Comparison of ENCODE assay signal across 1 cellular context in genomic region chr5:100840364-100840763, GRCh38.
TF ChIP-seq lines count a peak whose summit lies in the region.

No MANE protein-coding gene starts in this region.

TF ChIP-seq in GM12878, 131 proteins besides CTCF, POLR2A, EP300 and RAD21 (continued from another document):
- TF ChIP-seq, protein P1, sequence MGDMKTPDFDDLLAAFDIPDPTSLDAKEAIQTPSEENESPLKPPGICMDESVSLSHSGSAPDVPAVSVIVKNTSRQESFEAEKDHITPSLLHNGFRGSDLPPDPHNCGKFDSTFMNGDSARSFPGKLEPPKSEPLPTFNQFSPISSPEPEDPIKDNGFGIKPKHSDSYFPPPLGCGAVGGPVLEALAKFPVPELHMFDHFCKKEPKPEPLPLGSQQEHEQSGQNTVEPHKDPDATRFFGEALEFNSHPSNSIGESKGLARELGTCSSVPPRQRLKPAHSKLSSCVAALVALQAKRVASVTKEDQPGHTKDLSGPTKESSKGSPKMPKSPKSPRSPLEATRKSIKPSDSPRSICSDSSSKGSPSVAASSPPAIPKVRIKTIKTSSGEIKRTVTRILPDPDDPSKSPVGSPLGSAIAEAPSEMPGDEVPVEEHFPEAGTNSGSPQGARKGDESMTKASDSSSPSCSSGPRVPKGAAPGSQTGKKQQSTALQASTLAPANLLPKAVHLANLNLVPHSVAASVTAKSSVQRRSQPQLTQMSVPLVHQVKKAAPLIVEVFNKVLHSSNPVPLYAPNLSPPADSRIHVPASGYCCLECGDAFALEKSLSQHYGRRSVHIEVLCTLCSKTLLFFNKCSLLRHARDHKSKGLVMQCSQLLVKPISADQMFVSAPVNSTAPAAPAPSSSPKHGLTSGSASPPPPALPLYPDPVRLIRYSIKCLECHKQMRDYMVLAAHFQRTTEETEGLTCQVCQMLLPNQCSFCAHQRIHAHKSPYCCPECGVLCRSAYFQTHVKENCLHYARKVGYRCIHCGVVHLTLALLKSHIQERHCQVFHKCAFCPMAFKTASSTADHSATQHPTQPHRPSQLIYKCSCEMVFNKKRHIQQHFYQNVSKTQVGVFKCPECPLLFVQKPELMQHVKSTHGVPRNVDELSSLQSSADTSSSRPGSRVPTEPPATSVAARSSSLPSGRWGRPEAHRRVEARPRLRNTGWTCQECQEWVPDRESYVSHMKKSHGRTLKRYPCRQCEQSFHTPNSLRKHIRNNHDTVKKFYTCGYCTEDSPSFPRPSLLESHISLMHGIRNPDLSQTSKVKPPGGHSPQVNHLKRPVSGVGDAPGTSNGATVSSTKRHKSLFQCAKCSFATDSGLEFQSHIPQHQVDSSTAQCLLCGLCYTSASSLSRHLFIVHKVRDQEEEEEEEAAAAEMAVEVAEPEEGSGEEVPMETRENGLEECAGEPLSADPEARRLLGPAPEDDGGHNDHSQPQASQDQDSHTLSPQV (IDR thresholded peaks at IDR 0.05) = peak; percentile 78; the same call in 1 of the 2 replicates
- no peak for TF ChIP-seq BMI1 (IDR thresholded peaks at IDR 0.05; ENCODE audit: borderline replicate concordance)
- TF ChIP-seq RBBP5 (conservative IDR thresholded peaks at IDR 0.05) = no peak
- no peak for TF ChIP-seq ZBTB33 (IDR thresholded peaks at IDR 0.05)
- TF ChIP-seq ATF7 (IDR thresholded peaks at IDR 0.05; ENCODE audit: low read depth) = peak; percentile 81
- TF ChIP-seq DPF2 (IDR thresholded peaks at IDR 0.05) = peak; percentile 70
- 0 out of 2 replicates have a peak, but pooled peaks have one; percentile 13 for TF ChIP-seq PAX5 (IDR thresholded peaks at IDR 0.05; ENCODE audit: borderline replicate concordance, low read depth, low read length)
- TF ChIP-seq RCOR1 (conservative IDR thresholded peaks at IDR 0.05; ENCODE audit: low read depth, low read length) = no peak
- TF ChIP-seq, protein P2, sequence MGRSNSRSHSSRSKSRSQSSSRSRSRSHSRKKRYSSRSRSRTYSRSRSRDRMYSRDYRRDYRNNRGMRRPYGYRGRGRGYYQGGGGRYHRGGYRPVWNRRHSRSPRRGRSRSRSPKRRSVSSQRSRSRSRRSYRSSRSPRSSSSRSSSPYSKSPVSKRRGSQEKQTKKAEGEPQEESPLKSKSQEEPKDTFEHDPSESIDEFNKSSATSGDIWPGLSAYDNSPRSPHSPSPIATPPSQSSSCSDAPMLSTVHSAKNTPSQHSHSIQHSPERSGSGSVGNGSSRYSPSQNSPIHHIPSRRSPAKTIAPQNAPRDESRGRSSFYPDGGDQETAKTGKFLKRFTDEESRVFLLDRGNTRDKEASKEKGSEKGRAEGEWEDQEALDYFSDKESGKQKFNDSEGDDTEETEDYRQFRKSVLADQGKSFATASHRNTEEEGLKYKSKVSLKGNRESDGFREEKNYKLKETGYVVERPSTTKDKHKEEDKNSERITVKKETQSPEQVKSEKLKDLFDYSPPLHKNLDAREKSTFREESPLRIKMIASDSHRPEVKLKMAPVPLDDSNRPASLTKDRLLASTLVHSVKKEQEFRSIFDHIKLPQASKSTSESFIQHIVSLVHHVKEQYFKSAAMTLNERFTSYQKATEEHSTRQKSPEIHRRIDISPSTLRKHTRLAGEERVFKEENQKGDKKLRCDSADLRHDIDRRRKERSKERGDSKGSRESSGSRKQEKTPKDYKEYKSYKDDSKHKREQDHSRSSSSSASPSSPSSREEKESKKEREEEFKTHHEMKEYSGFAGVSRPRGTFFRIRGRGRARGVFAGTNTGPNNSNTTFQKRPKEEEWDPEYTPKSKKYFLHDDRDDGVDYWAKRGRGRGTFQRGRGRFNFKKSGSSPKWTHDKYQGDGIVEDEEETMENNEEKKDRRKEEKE (IDR thresholded peaks at IDR 0.05) = no peak
- TF ChIP-seq IRF4 (IDR thresholded peaks at IDR 0.05; ENCODE audit: low read depth, low read length) = 0 out of 2 replicates have a peak, but pooled peaks have one; percentile 41
- TF ChIP-seq IKZF2 (IDR thresholded peaks at IDR 0.05) = peak; percentile 82 to 87
- no peak for TF ChIP-seq TAF1 (IDR thresholded peaks at IDR 0.05; ENCODE audit: borderline replicate concordance, low read depth, low read length)
- no peak for TF ChIP-seq JUND (IDR thresholded peaks at IDR 0.05; ENCODE audit: low read depth, low read length)
- TF ChIP-seq JUNB (IDR thresholded peaks at IDR 0.05) = peak; percentile 88
- TF ChIP-seq TARDBP (IDR thresholded peaks at IDR 0.05; ENCODE audit: borderline replicate concordance) = no peak
- TF ChIP-seq ZNF207 (IDR thresholded peaks at IDR 0.05; ENCODE audit: borderline replicate concordance) = no peak
- TF ChIP-seq CBFB (IDR thresholded peaks at IDR 0.05; ENCODE audit: low read depth) = no peak
- TF ChIP-seq MYB (IDR thresholded peaks at IDR 0.05; ENCODE audit: borderline replicate concordance, low read depth, low read length) = no peak
- TF ChIP-seq FOS (IDR thresholded peaks at IDR 0.05; ENCODE audit: borderline replicate concordance, extremely low read depth, insufficient read length) = no peak
- no peak for TF ChIP-seq NRF1 (conservative IDR thresholded peaks at IDR 0.05; ENCODE audit: low read depth, low read length)
- TF ChIP-seq POLR2AphosphoS5 (IDR thresholded peaks at IDR 0.05; ENCODE audit: low read length) = no peak
- no peak for TF ChIP-seq MEF2A (IDR thresholded peaks at IDR 0.05; ENCODE audit: insufficient read depth, low read depth, low read length)
- peak; percentile 45; the same call in 1 of the 2 replicates for TF ChIP-seq BACH1 (IDR thresholded peaks at IDR 0.05; ENCODE audit: borderline replicate concordance)
- TF ChIP-seq ZBED1 (IDR thresholded peaks at IDR 0.05; ENCODE audit: borderline replicate concordance) = peak; percentile 76
- no peak for TF ChIP-seq GATAD2B (conservative IDR thresholded peaks at IDR 0.05; ENCODE audit: low read depth)
- no peak for TF ChIP-seq E4F1 (IDR thresholded peaks at IDR 0.05; ENCODE audit: borderline replicate concordance, partially characterized antibody)
- no peak for TF ChIP-seq TCF7 (IDR thresholded peaks at IDR 0.05; ENCODE audit: borderline replicate concordance)
- TF ChIP-seq ZSCAN29 (IDR thresholded peaks at IDR 0.05) = no peak
- TF ChIP-seq ZNF622 (IDR thresholded peaks at IDR 0.05) = no peak
- TF ChIP-seq HDGF (IDR thresholded peaks at IDR 0.05) = no peak
- TF ChIP-seq EED (IDR thresholded peaks at IDR 0.05; ENCODE audit: low read depth) = peak; percentile 82
- TF ChIP-seq, protein P3, sequence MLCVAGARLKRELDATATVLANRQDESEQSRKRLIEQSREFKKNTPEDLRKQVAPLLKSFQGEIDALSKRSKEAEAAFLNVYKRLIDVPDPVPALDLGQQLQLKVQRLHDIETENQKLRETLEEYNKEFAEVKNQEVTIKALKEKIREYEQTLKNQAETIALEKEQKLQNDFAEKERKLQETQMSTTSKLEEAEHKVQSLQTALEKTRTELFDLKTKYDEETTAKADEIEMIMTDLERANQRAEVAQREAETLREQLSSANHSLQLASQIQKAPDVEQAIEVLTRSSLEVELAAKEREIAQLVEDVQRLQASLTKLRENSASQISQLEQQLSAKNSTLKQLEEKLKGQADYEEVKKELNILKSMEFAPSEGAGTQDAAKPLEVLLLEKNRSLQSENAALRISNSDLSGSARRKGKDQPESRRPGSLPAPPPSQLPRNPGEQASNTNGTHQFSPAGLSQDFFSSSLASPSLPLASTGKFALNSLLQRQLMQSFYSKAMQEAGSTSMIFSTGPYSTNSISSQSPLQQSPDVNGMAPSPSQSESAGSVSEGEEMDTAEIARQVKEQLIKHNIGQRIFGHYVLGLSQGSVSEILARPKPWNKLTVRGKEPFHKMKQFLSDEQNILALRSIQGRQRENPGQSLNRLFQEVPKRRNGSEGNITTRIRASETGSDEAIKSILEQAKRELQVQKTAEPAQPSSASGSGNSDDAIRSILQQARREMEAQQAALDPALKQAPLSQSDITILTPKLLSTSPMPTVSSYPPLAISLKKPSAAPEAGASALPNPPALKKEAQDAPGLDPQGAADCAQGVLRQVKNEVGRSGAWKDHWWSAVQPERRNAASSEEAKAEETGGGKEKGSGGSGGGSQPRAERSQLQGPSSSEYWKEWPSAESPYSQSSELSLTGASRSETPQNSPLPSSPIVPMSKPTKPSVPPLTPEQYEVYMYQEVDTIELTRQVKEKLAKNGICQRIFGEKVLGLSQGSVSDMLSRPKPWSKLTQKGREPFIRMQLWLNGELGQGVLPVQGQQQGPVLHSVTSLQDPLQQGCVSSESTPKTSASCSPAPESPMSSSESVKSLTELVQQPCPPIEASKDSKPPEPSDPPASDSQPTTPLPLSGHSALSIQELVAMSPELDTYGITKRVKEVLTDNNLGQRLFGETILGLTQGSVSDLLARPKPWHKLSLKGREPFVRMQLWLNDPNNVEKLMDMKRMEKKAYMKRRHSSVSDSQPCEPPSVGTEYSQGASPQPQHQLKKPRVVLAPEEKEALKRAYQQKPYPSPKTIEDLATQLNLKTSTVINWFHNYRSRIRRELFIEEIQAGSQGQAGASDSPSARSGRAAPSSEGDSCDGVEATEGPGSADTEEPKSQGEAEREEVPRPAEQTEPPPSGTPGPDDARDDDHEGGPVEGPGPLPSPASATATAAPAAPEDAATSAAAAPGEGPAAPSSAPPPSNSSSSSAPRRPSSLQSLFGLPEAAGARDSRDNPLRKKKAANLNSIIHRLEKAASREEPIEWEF (IDR thresholded peaks at IDR 0.05; ENCODE audit: insufficient replicate concordance, low read depth, low read length) = no peak
- TF ChIP-seq, protein P4, sequence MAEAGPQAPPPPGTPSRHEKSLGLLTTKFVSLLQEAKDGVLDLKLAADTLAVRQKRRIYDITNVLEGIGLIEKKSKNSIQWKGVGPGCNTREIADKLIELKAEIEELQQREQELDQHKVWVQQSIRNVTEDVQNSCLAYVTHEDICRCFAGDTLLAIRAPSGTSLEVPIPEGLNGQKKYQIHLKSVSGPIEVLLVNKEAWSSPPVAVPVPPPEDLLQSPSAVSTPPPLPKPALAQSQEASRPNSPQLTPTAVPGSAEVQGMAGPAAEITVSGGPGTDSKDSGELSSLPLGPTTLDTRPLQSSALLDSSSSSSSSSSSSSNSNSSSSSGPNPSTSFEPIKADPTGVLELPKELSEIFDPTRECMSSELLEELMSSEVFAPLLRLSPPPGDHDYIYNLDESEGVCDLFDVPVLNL (IDR thresholded peaks at IDR 0.05; ENCODE audit: low read depth, low read length) = no peak
- TF ChIP-seq, protein P5, sequence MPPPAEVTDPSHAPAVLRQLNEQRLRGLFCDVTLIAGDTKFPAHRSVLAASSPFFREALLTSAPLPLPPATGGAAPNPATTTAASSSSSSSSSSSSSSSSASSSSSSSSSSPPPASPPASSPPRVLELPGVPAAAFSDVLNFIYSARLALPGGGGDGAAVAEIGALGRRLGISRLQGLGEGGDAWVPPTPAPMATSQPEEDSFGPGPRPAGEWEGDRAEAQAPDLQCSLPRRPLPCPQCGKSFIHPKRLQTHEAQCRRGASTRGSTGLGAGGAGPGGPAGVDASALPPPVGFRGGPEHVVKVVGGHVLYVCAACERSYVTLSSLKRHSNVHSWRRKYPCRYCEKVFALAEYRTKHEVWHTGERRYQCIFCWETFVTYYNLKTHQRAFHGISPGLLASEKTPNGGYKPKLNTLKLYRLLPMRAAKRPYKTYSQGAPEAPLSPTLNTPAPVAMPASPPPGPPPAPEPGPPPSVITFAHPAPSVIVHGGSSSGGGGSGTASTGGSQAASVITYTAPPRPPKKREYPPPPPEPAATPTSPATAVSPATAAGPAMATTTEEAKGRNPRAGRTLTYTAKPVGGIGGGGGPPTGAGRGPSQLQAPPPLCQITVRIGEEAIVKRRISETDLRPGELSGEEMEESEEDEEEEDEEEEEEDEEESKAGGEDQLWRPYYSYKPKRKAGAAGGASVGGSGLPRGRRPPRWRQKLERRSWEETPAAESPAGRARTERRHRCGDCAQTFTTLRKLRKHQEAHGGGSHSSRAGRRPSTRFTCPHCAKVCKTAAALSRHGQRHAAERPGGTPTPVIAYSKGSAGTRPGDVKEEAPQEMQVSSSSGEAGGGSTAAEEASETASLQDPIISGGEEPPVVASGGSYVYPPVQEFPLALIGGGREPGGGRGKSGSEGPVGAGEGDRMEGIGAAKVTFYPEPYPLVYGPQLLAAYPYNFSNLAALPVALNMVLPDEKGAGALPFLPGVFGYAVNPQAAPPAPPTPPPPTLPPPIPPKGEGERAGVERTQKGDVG (CRISPR knock-in tag; IDR thresholded peaks at IDR 0.05) = no peak
- TF ChIP-seq PAX8 (IDR thresholded peaks at IDR 0.05) = 0 out of 2 replicates have a peak, but pooled peaks have one; percentile 17
- TF ChIP-seq SP1 (IDR thresholded peaks at IDR 0.05; ENCODE audit: low read depth, low read length) = no peak
- TF ChIP-seq KAT2A (conservative IDR thresholded peaks at IDR 0.05; ENCODE audit: control insufficient read depth, low read depth, low read length) = no peak
